Comparison of ENCODE assay signal across 24 cellular contexts in the genomic region with DNA sequence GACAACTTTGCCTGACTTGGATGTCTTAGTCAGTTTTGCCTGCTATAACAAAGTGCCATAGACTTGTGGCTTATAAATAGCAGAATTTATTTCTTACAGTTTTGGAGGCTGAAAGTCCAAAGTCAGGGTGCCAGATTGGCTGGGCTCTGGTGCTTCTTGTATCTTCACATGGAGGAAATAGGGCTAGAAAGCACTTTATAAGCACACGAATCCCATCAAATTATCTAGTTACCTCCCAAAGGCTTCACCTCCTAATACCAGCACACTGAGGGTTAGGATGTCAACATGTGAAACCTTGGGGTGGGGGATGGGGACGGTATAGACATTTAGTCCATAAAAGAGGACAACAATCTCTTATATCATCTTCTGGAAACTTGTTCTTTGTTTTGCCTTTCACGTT.
"Had no signal": no experiment of that assay in that cellular context is flagged by ENCODE, and none has a peak within 500 bp of the region (broad histone marks: within the 10 kb centered on the region; RNA-seq: fewer than 3 reads in every experiment).

No MANE protein-coding gene starts in this region.

- H3K4me3 ChIP-seq: colonic mucosa, esophagus squamous epithelium, gastroesophageal sphincter, heart left ventricle, hepatocyte, left lung, lower lobe of right lung had no signal

- DNase-seq: colonic mucosa; cortex of kidney; effector CD8-positive, alpha-beta T cell; effector memory CD8-positive, alpha-beta T cell; endodermal cell; erythroblast; esophagus squamous epithelium; foreskin fibroblast; heart left ventricle; hypothalamus; left cardiac atrium; left lung; left ventricle myocardium superior; lower lobe of right lung; mesenchymal stem cell; midbrain; naive thymus-derived CD4-positive, alpha-beta T cell had no signal

- H3K79me2 ChIP-seq: hepatocyte had no signal

- H2AFZ ChIP-seq: hepatocyte had no signal

- H3K4me2 ChIP-seq: hepatocyte had no signal

- H3K27ac ChIP-seq: colonic mucosa, epithelial cell of prostate, esophagus squamous epithelium, gastroesophageal sphincter, heart left ventricle, hepatocyte, left lung, lower lobe of right lung had no signal

- H3K9me3 ChIP-seq: colonic mucosa, esophagus squamous epithelium, gastroesophageal sphincter, left lung, lower lobe of right lung had no signal

- H3K36me3 ChIP-seq: colonic mucosa, esophagus squamous epithelium, gastroesophageal sphincter, heart left ventricle, left lung, lower lobe of right lung had no signal

- H3K27me3 ChIP-seq: colonic mucosa, gastroesophageal sphincter, heart left ventricle, hepatocyte had no signal

- H3K4me1 ChIP-seq: colonic mucosa, esophagus squamous epithelium, gastroesophageal sphincter, heart left ventricle, left lung, lower lobe of right lung had no signal

- FAIRE-seq: endometrium, frontal cortex, islet of Langerhans, keratinocyte had no signal
